In genomic region chr10:104025524-104025923, GRCh38 we compare ENCODE assay signal across 18 cellular contexts. TPM values are rescaled to one million over a fixed set of nuclear protein-coding genes. Genes with fewer than 3 reads are reported as not detected.
A peak's percentile ranks its signal among the peaks of the same experiment; 100 is the strongest.
DNase-seq lines count a peak whose midpoint lies in the region; ATAC-seq and TF ChIP-seq lines count a peak whose summit lies in the region.
"Had no signal": no experiment of that assay in that cellular context is flagged by ENCODE, and none has a peak within 500 bp of the region (broad histone marks: within the 10 kb centered on the region; RNA-seq: fewer than 3 reads in every experiment).

No MANE protein-coding gene starts in this region.

- no peak overlapping the region for H3K4me3 ChIP-seq in dorsolateral prefrontal cortex
- no peak overlapping the region for H3K4me3 ChIP-seq in subcutaneous abdominal adipose tissue (ENCODE audit: low read depth in 1 of 5, low read length in 5 of 5)

- H3K36me3 Mint-ChIP-seq in nephron progenitor cell (ENCODE audit: low read depth) = peaks cover 58% of the 10 kb centered on the region

- H3K4me3 Mint-ChIP-seq in nephron progenitor cell = no peak overlapping the region
- H3K4me3 Mint-ChIP-seq: CD4-positive, CD25-positive, alpha-beta regulatory T cell; CD8-positive, alpha-beta memory T cell; H9; IgD-negative memory B cell had no signal

- no peaks in the 10 kb centered on the region for H3K27me3 Mint-ChIP-seq in nephron progenitor cell (ENCODE audit: low read depth, poor library complexity)
- H3K27me3 Mint-ChIP-seq: CD4-positive, CD25-positive, alpha-beta regulatory T cell; CD8-positive, alpha-beta memory T cell; IgD-negative memory B cell had no signal

- DNase-seq in Ammon's horn (ENCODE audit: low spot score) (peak; percentile 44), dorsolateral prefrontal cortex (no peak), nephron progenitor cell (no peak), D341Med (ENCODE audit: low spot score) (no peak), left cardiac atrium (no peak)
- no peak for DNase-seq in activated CD4-positive, alpha-beta T cell treated with anti-CD3 and anti-CD28 coated beads for 4 hours
- DNase-seq: BE2C; C1 segment of cervical spinal cord; CD4-positive, CD25-positive, alpha-beta regulatory T cell; CD8-positive, alpha-beta memory T cell; COR-L47; DMS153; DMS79; GDM1; H9 had no signal

- H3K9ac ChIP-seq in subcutaneous abdominal adipose tissue (ENCODE audit: low read length in 5 of 5) = no peak overlapping the region

- peaks cover 50 to 66% (median 63%) of the 10 kb centered on the region in 5 donors for H3K36me3 ChIP-seq in subcutaneous abdominal adipose tissue (ENCODE audit: control insufficient read depth in 5 of 5, insufficient read depth in 5 of 5, low read length in 5 of 5)

- peaks cover 18% of the 10 kb centered on the region for H3K4me1 Mint-ChIP-seq in nephron progenitor cell
- H3K4me1 Mint-ChIP-seq: IgD-negative memory B cell had no signal

- intact Hi-C loops in dorsolateral prefrontal cortex (cut with DNase I) = loop anchor here in 1 of 2 donors (5.0 kb wide), 1 partner anchor 58 kb away; the partner anchor contains the start of gene SLK
- intact Hi-C loops in left cardiac atrium (cut with DNase I) = no loop called here

- no peaks in the 10 kb centered on the region for H3K9me3 Mint-ChIP-seq in nephron progenitor cell
- H3K9me3 Mint-ChIP-seq: CD4-positive, CD25-positive, alpha-beta regulatory T cell; CD8-positive, alpha-beta memory T cell; H9; IgD-negative memory B cell had no signal

- TF ChIP-seq CTCF in dorsolateral prefrontal cortex (IDR thresholded peaks at IDR 0.05 in 54 of 56, conservative IDR thresholded peaks at IDR 0.05 in 2 of 56; ENCODE audit: low read depth in 1 of 56, partially characterized antibody in 56 of 56) (no peak), nephron progenitor cell (IDR thresholded peaks at IDR 0.05) (no peak)

- H3K27ac ChIP-seq in dorsolateral prefrontal cortex = peak overlapping the region in 51 of 59 donors; percentile 7 to 93 (median 56)
- peak overlapping the region; percentile 19 for H3K27ac ChIP-seq in subcutaneous abdominal adipose tissue (ENCODE audit: low read depth, low read length)

- H3K4me1 ChIP-seq in subcutaneous abdominal adipose tissue (ENCODE audit: control insufficient read depth in 5 of 5, insufficient read depth in 5 of 5, low read length in 5 of 5) = peaks cover 0 to 12% (median 0%) of the 10 kb centered on the region in 5 donors
- H3K4me1 ChIP-seq: BE2C had no signal

- H3K27me3 ChIP-seq in dorsolateral prefrontal cortex = no peaks in the 10 kb centered on the region
- H3K27me3 ChIP-seq in subcutaneous abdominal adipose tissue (ENCODE audit: control insufficient read depth in 5 of 5, insufficient read depth in 4 of 5, low read length in 5 of 5) = no peaks in the 10 kb centered on the region
- H3K27me3 ChIP-seq: BE2C had no signal

- no peak for ATAC-seq in left cardiac atrium
- ATAC-seq: HepG2 had no signal

- H3K9me3 ChIP-seq in subcutaneous abdominal adipose tissue (ENCODE audit: control insufficient read depth in 5 of 5, low read length in 5 of 5) = no peaks in the 10 kb centered on the region
- H3K9me3 ChIP-seq: BE2C had no signal

- H3K27ac Mint-ChIP-seq in nephron progenitor cell = peak overlapping the region; percentile 7
- H3K27ac Mint-ChIP-seq: H9, IgD-negative memory B cell had no signal

RNA-seq across cellular contexts. Expression of gene SLK, which starts 58.6 kb away (rescaled TPM):
- total RNA-seq in dorsolateral prefrontal cortex (10 to 100 TPM; 27.0 to 53.9 (median 38.6) TPM), left cardiac atrium (10 to 100 TPM; 29.0 to 42.2 TPM)
